ENCODE assay signal across 8 cellular contexts in the genomic region with DNA sequence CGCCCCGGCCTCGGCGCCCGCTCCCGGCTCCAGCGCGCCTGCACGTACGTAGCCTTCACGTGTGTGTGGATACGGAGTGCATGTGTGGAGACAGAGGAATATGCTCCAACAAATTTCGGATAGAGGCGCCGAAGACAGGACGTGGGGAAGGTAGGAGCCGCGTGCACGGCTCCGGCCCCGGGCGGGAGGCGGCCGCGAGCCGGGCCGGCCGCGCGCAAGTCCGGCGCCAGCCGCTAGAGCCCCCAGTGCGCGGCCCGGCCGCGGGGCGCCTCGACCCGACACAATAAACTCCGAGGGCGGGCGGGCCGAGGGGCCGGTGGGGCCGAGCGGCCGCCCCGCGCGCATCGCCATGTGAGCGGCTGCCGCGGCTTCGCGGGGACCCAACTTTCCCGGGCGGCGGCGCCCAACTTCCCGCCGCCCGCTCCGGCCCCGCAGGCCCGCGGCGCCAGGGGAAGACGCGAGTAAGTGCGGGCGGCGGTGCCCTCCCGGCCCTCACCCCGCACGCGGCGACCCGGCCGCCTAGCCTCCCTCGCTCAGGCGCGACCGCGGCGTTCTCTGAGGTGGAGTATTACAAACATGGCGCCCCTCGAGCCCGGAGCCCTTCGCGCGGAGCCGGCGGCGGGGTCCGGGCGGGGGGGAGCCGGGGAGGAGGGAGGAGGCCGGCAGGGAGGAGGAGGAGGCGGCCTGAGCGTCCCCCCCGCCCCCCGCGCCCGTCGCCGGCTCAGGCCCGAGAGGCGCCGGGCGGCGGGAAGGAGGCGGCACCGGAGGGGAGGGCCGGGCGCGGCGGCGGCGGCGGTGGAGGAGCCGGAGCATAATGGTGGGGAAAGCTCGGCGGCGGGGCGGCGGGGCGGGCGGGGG. TPM values are rescaled to one million over a fixed set of nuclear protein-coding genes. Genes with fewer than 3 reads are reported as not detected.
DNase-seq lines count a peak whose midpoint lies in the region; ATAC-seq and TF ChIP-seq lines count a peak whose summit lies in the region.

A gene (plus strand): TSS at position 713 of the 858 bp plus-strand sequence. CDS start 44,558 bp downstream, outside the sequence.

- intact Hi-C loops in lower leg skin (cut with DNase I; ENCODE audit: low total_unique reads): no loop called here

- WGBS in lower leg skin, 2 donors: 1% methylated on average over 19 to 88 of the region's 131 CpGs

- DNase-seq in GM10266 (ENCODE audit: extremely low spot score): peak; percentile 92
- peak; percentile 56 for DNase-seq in LHCN-M2 (ENCODE audit: low read depth)
- peak; percentile 64 to 67 for DNase-seq in activated CD4-positive, alpha-beta T cell treated with anti-CD3 and anti-CD28 coated beads, Interleukin-2, amount 50 U/mL, for 4 hours
- DNase-seq in dermis microvascular lymphatic vessel endothelial cell (ENCODE audit: low read depth in 2 of 2): peak in 1 of 2 donors; percentile 80
- peak; percentile 36 to 91 for DNase-seq in lower leg skin (ENCODE audit: low spot score in 2 of 2)
- DNase-seq in stimulated activated CD4-positive, alpha-beta T cell treated with anti-CD3 and anti-CD28 coated beads, TNF-alpha, amount 100 ng/mL, for 1 hour (ENCODE audit: low read depth in 3 of 3, low spot score in 1 of 3): peak; percentile 27 to 62 (median 31)
- DNase-seq in NCI-H1694 (lab: John Stamatoyannopoulos, UW): no peak

- no peak for TF ChIP-seq POLR2A in lower leg skin (IDR thresholded peaks at IDR 0.05)

- ATAC-seq in GM21737 (IDR thresholded peaks at IDR 0.05; ENCODE audit: unreplicated experiment): peak; percentile 38

- peak; percentile 1 for TF ChIP-seq CTCF in GM10266 (IDR thresholded peaks at IDR 0.05; ENCODE audit: control insufficient read depth, insufficient read depth, low read depth, missing control alignments)
- TF ChIP-seq CTCF in lower leg skin (IDR thresholded peaks at IDR 0.05): no peak

- H3K4me3 ChIP-seq in lower leg skin (ENCODE audit: low read depth, poor library complexity, severe bottlenecking): peak within 1 kb of the TSS; percentile 70

RNA-seq across cellular contexts. Expression of the gene that starts here (rescaled TPM):
- 59.8 and 64.1 TPM in 2 replicates for total RNA-seq in LHCN-M2 (2014; rRNA removed)
- 30.5 TPM for polyA plus RNA-seq in LHCN-M2 (2012)
- 36.8 and 46.7 TPM in 2 replicates for total RNA-seq in dermis microvascular lymphatic vessel endothelial cell
- total RNA-seq in lower leg skin: 10 to 100 TPM; 41.0 to 50.8 (median 47.7) TPM
